Comparison of ENCODE assay signal across 21 cellular contexts in the genomic region with DNA sequence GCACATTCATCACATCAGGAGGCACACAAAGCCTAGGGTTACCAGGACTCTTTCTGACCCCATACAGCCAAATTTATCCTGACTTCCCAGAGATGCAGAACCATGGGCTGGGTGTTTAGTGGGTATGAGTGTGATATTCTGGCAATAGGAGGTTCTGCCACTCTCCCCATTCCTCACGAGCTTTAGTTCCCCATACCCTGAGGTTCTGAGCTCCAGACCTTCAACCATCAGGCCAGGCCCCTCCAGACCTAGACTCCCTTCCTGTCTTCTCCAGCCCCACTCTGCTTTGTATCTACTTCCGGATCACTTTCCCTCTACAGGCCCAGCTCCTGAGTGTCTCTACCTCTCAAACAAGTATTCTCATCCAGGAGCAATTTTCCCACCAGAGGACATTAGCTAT. TPM values are rescaled to one million over a fixed set of nuclear protein-coding genes. Genes with fewer than 3 reads are reported as not detected.
DNase-seq lines count a peak whose midpoint lies in the region; ATAC-seq lines count a peak whose summit lies in the region.
"Had no signal": no experiment of that assay in that cellular context is flagged by ENCODE, and none has a peak within 500 bp of the region (broad histone marks: within the 10 kb centered on the region; RNA-seq: fewer than 3 reads in every experiment).

No MANE protein-coding gene starts in this region.

- peak overlapping the region; percentile 37 for H3K27ac Mint-ChIP-seq in activated naive CD4-positive, alpha-beta T cell treated with anti-CD3 and anti-CD28 coated beads, Interleukin-2, amount 50 U/mL, for 24 hours
- peak overlapping the region; percentile 93 for H3K27ac Mint-ChIP-seq in T-helper 17 cell
- peak overlapping the region; percentile 75 to 100 (median 91) for H3K27ac Mint-ChIP-seq in immature natural killer cell

- no peak for DNase-seq in activated naive CD4-positive, alpha-beta T cell treated with Interleukin-2 at 50 U/mL for 16 hours
- DNase-seq in T-helper 17 cell, result no peak
- DNase-seq in immature natural killer cell, result peak in 1 of 3 donors; percentile 9
- no peak for DNase-seq in activated gamma-delta T cell treated with Interleukin-2 at 50 U/mL for 16 hours
- DNase-seq in H7, result no peak
- DNase-seq: amygdala, EL, GM23248, left ventricle myocardium superior, NCI-H1694, NCI-H446 treated with DMSO at 0.1 percent for 48 hours, pancreas, retina, SJCRH30 had no signal

- H3K9me3 Mint-ChIP-seq in activated naive CD4-positive, alpha-beta T cell treated with anti-CD3 and anti-CD28 coated beads, Interleukin-2, amount 50 U/mL, for 24 hours, result no peaks in the 10 kb centered on the region
- no peaks in the 10 kb centered on the region for H3K9me3 Mint-ChIP-seq in immature natural killer cell

- H3K4me1 Mint-ChIP-seq in activated naive CD4-positive, alpha-beta T cell treated with anti-CD3 and anti-CD28 coated beads, Interleukin-2, amount 50 U/mL, for 24 hours, result peaks cover 80% of the 10 kb centered on the region
- H3K4me1 Mint-ChIP-seq in T-helper 17 cell (peaks cover 53% of the 10 kb centered on the region), immature natural killer cell (peaks cover 77 to 90% of the 10 kb centered on the region in 2 donors)

- H3K9me3 ChIP-seq in T-helper 17 cell (ENCODE audit: control insufficient read depth, low read length, poor library complexity, severe bottlenecking), result no peaks in the 10 kb centered on the region
- H3K9me3 ChIP-seq: pancreas, SJCRH30 had no signal

- H3K36me3 ChIP-seq in H7 (replicated peaks; ENCODE audit: control insufficient read depth, insufficient read depth, low read length), result no peaks in the 10 kb centered on the region
- H3K36me3 ChIP-seq: pancreas, SJCRH30 had no signal

- peaks cover 22% of the 10 kb centered on the region for H3K36me3 Mint-ChIP-seq in activated naive CD4-positive, alpha-beta T cell treated with anti-CD3 and anti-CD28 coated beads, Interleukin-2, amount 50 U/mL, for 24 hours
- peaks cover 5% of the 10 kb centered on the region for H3K36me3 Mint-ChIP-seq in T-helper 17 cell (ENCODE audit: low read depth)
- peaks cover 34 to 40% (median 35%) of the 10 kb centered on the region in 3 donors for H3K36me3 Mint-ChIP-seq in immature natural killer cell

- ATAC-seq in T-helper 17 cell (no peak), HG02870 (IDR thresholded peaks at IDR 0.05; ENCODE audit: unreplicated experiment) (no peak)
- ATAC-seq: GM12878, left ventricle myocardium superior, pancreas had no signal

- H3K4me3 ChIP-seq in H7 (ENCODE audit: insufficient read depth, low read depth, low read length), result no peak overlapping the region
- H3K4me3 ChIP-seq: GM12878, GM23248, pancreas, SJCRH30, skin epidermis had no signal

- H3K27me3 ChIP-seq in H7 (ENCODE audit: control insufficient read depth, insufficient read depth, low read length), result peaks cover 41% of the 10 kb centered on the region
- H3K27me3 ChIP-seq: pancreas, SJCRH30 had no signal

- H3K4me3 Mint-ChIP-seq in activated naive CD4-positive, alpha-beta T cell treated with anti-CD3 and anti-CD28 coated beads, Interleukin-2, amount 50 U/mL, for 24 hours, result peak overlapping the region; percentile 61
- H3K4me3 Mint-ChIP-seq in T-helper 17 cell, result peak overlapping the region; percentile 71
- H3K4me3 Mint-ChIP-seq in immature natural killer cell, result peak overlapping the region; percentile 95 to 96 (median 95)

- H3K27me3 Mint-ChIP-seq in activated naive CD4-positive, alpha-beta T cell treated with anti-CD3 and anti-CD28 coated beads, Interleukin-2, amount 50 U/mL, for 24 hours, result no peaks in the 10 kb centered on the region
- H3K27me3 Mint-ChIP-seq in T-helper 17 cell (no peaks in the 10 kb centered on the region), immature natural killer cell (ENCODE audit: low read depth in 3 of 3) (peaks cover 28 to 30% (median 29%) of the 10 kb centered on the region in 3 donors)

RNA-seq across cellular contexts. Expression of gene HLA-F, which starts 4.4 kb away (rescaled TPM):
- total RNA-seq in T-helper 17 cell, result 100 to 1,000 TPM; 629 to 717 TPM
- 100 to 1,000 TPM; 595 to 720 (median 639) TPM for polyA plus RNA-seq in immature natural killer cell
- total RNA-seq in H7 (2014; rRNA removed; shearing (Covaris generic)), result 3.6 and 3.8 TPM in 2 replicates
- total RNA-seq: SJCRH30 had no signal
- polyA plus RNA-seq: neural cell had no signal

RNA-seq across cellular contexts. Expression of gene ZFP57, which starts 46.7 kb away (rescaled TPM):
- 1 to 10 TPM in 1 of 2 donors, not detected in 1; 3.1 TPM for total RNA-seq in T-helper 17 cell
- 1 to 10 TPM in 2 of 3 donors, not detected in 1; 5.2 to 9.0 TPM for polyA plus RNA-seq in immature natural killer cell
- 0.10 and 0.74 TPM in 2 replicates for total RNA-seq in H7 (2014; rRNA removed; shearing (Covaris generic))
- total RNA-seq: GM12878, GM23248, left ventricle myocardium superior, RPMI7951, SJCRH30 had no signal
- polyA plus RNA-seq: AG04450, GM12878, GM23248, neural cell had no signal

Comparison
In these comparisons a context has a peak if more than half of its experiments do, and no peak if none do; other contexts are left out.
1. H3K27ac Mint-ChIP-seq: peak in every context shown above with its lines; median percentile 93 in T-helper 17 cell; 91 in immature natural killer cell; 37 in activated naive CD4-positive, alpha-beta T cell treated with anti-CD3 and anti-CD28 coated beads, Interleukin-2, amount 50 U/mL, for 24 hours.
2. RNA of gene HLA-F, which starts 4.4 kb away (total RNA-seq): 629 to 717 TPM in T-helper 17 cell; 3.6 to 3.8 TPM in H7; every median in the first group is over 100 times any median in the second.
3. Peak in every context shown above with its lines, with median percentiles within 50 percentile points of each other: H3K4me3 Mint-ChIP-seq.